In genomic region chr4:80492761-80493160, GRCh38 we compare ENCODE assay signal across 9 cellular contexts.
DNase-seq lines count a peak whose midpoint lies in the region; ATAC-seq and TF ChIP-seq lines count a peak whose summit lies in the region.
"Had no signal": no experiment of that assay in that cellular context is flagged by ENCODE, and none has a peak within 500 bp of the region (broad histone marks: within the 10 kb centered on the region; RNA-seq: fewer than 3 reads in every experiment).

No MANE protein-coding gene starts in this region.

- intact Hi-C loops in left cardiac atrium (cut with DNase I) (no loop called here), left ventricle myocardium superior (cut with micrococcal nuclease) (no loop called here), upper lobe of right lung (cut with DNase I) (no loop called here)

- H3K27ac ChIP-seq in upper lobe of right lung (no peak overlapping the region), gastroesophageal sphincter (no peak overlapping the region)

- no peak for DNase-seq in left cardiac atrium
- no peak for DNase-seq in left ventricle myocardium superior
- peak; percentile 27 for DNase-seq in T-helper 22 cell (ENCODE audit: low read depth)
- peak; percentile 79 for DNase-seq in central memory CD4-positive, alpha-beta T cell
- no peak for DNase-seq in upper lobe of right lung
- no peak for DNase-seq in NK-92 (lab: John Stamatoyannopoulos, UW; ENCODE audit: unreplicated experiment)
- no peak for DNase-seq in HUDEP-2 (lab: John Stamatoyannopoulos, UW; ENCODE audit: unreplicated experiment in 76 of 76)
- DNase-seq: NCI-H1092 treated with DMSO at 0.1 percent for 48 hours had no signal

- WGBS in gastroesophageal sphincter (ENCODE audit: low coverage in 1 of 2), 2 donors, result 60 to 100% methylated on average over 1 of the region's 1 CpG

- ATAC-seq in left cardiac atrium (peak; percentile 47 to 63), left ventricle myocardium superior (no peak), upper lobe of right lung (peak; percentile 59), gastroesophageal sphincter (no peak)

- H3K4me3 ChIP-seq in upper lobe of right lung (no peak overlapping the region), gastroesophageal sphincter (no peak overlapping the region)

- H3K36me3 ChIP-seq in upper lobe of right lung, result no peaks in the 10 kb centered on the region
- no peaks in the 10 kb centered on the region for H3K36me3 ChIP-seq in gastroesophageal sphincter

- TF ChIP-seq CTCF in upper lobe of right lung (IDR thresholded peaks at IDR 0.05) (no peak), gastroesophageal sphincter (IDR thresholded peaks at IDR 0.05) (no peak)

- no peak for TF ChIP-seq POLR2A in gastroesophageal sphincter (IDR thresholded peaks at IDR 0.05)

- no peaks in the 10 kb centered on the region for H3K4me1 ChIP-seq in upper lobe of right lung
- no peaks in the 10 kb centered on the region for H3K4me1 ChIP-seq in gastroesophageal sphincter

- H3K27me3 ChIP-seq in upper lobe of right lung (no peaks in the 10 kb centered on the region), gastroesophageal sphincter (no peaks in the 10 kb centered on the region)

- TF ChIP-seq EP300 in gastroesophageal sphincter (IDR thresholded peaks at IDR 0.05), result no peak

- H3K9me3 ChIP-seq in upper lobe of right lung, result no peaks in the 10 kb centered on the region
- no peaks in the 10 kb centered on the region for H3K9me3 ChIP-seq in gastroesophageal sphincter

Comparison
In these comparisons a context has a peak if more than half of its experiments do, and no peak if none do; other contexts are left out.
1. ATAC-seq: peak in left cardiac atrium (2 of 2) and upper lobe of right lung (single experiment); none in left ventricle myocardium superior (single experiment) and gastroesophageal sphincter (single experiment).
2. DNase-seq: peak in T-helper 22 cell (single experiment) and central memory CD4-positive, alpha-beta T cell (single experiment); none in left cardiac atrium (single experiment), left ventricle myocardium superior (single experiment), upper lobe of right lung (single experiment), NK-92 (single experiment) and HUDEP-2 (0 of 76).